In the genomic region with DNA sequence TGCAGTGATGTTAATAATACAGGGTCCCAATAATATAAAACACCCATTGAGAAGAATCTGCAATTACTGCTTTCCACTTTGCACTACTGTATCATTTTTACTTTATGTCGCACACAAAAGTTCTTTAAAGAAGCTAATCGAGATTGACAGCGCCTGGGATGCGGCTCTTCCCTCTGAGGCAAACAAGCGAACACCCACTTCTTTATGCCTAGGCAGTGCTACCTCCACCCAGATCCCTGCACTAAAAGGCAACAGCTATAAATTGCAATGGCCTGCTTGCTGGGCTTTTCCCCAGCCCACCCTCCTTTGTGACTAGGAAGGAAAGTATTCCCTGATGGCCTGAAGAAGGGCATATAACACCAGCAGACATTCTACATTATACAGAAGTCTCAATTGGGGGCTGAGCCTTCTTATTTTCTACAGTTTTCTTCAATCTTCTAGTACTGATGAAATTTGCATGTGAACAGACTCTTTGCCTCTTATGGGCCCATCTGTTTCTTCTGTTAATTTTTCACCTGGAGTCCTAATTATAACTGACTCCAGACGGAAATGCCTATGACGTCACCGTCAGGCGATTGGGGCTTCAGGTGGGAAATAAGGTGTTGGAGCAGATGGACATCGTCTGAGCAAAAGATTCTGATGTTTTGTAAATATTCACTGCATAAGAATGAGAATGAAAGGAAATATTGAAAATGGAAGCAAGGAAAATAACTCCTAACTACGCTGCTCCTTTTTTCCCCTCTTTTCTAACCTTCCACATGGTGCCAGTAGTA, we compare ENCODE assay signal across 24 cellular contexts.
"Had no signal": no experiment of that assay in that cellular context is flagged by ENCODE, and none has a peak within 500 bp of the region (broad histone marks: within the 10 kb centered on the region; RNA-seq: fewer than 3 reads in every experiment).

No MANE protein-coding gene starts in this region.

- ATAC-seq: natural killer cell; pancreas; sciatic nerve; stimulated activated effector memory CD8-positive, alpha-beta T cell treated with anti-CD3 and anti-CD28 coated beads, Interleukin-12 subunit alpha, Interleukin-12 subunit beta, amount 100 ng/mL, for 72 hours; upper lobe of right lung had no signal

- DNase-seq: hypothalamus; immature natural killer cell; kidney; left ventricle myocardium inferior; mesendoderm; naive B cell; natural killer cell; pancreas; posterior cingulate gyrus; stimulated activated CD4-positive, alpha-beta T cell treated with anti-CD3 and anti-CD28 coated beads, Interleukin-12 subunit alpha, Interleukin-12 subunit beta, amount 100 ng/mL, for 4 hours; stimulated activated CD4-positive, alpha-beta T cell treated with anti-CD3 and anti-CD28 coated beads, Interleukin-15, amount 100 ng/mL, for 24 hours; stimulated activated CD4-positive, alpha-beta T cell treated with anti-CD3 and anti-CD28 coated beads, Interleukin-2, amount 100 ng/mL, for 24 hours; stimulated activated CD4-positive, alpha-beta T cell treated with anti-CD3 and anti-CD28 coated beads, Interleukin-4, amount 100 ng/mL, for 24 hours; stimulated activated naive CD4-positive, alpha-beta T cell; tibial artery; trophoblast cell; upper lobe of right lung had no signal

- H3K27ac ChIP-seq: left ventricle myocardium inferior, pancreas, prostate gland, right atrium auricular region, skin epidermis, suprapubic skin, thoracic aorta, tibial artery, upper lobe of right lung had no signal
